ENCODE assay signal across 27 cellular contexts in the genomic region with DNA sequence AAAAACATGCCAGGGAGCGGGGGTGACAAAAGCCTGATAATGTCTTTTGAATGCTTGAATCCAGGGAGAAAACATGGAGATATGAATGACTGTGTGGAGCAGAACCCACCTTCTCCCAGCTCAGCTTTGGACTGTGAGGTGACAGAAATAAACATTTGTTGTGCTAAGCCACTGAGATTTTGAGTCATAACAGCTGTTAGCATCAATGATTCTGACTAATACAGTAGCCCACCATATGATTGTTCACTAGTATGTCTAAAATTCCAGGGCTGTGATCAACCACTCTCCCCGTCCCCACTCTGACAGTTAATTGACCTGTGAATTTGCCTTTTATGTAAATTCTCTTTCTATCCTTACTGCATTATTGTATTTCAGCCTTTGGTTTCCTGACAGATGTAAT.
DNase-seq lines count a peak whose midpoint lies in the region; ATAC-seq, FAIRE-seq and TF ChIP-seq lines count a peak whose summit lies in the region.
"Had no signal": no experiment of that assay in that cellular context is flagged by ENCODE, and none has a peak within 500 bp of the region (broad histone marks: within the 10 kb centered on the region; RNA-seq: fewer than 3 reads in every experiment).

No MANE protein-coding gene starts in this region.

- H3K27ac ChIP-seq in astrocyte (ENCODE audit: low read depth, low read length), result no peak overlapping the region
- H3K27ac ChIP-seq: BLaER1 treated with 17β-estradiol and CSF1 and Interleukin-3, amounts not matched to agents 10 nM and 100 nM; KMS-11; SJSA1 had no signal

- no peak overlapping the region for H3K4me2 ChIP-seq in astrocyte (ENCODE audit: low read length)
- H3K4me2 ChIP-seq: BLaER1 treated with 17β-estradiol and CSF1 and Interleukin-3, amounts not matched to agents 10 nM and 100 nM; KMS-11 had no signal

- H3K36me3 ChIP-seq in astrocyte (ENCODE audit: insufficient read depth, low read length), result no peaks in the 10 kb centered on the region
- H3K36me3 ChIP-seq: SJSA1 had no signal

- ATAC-seq in stimulated activated naive CD8-positive, alpha-beta T cell treated with anti-CD3 and anti-CD28 coated beads, Interleukin-15, amount 100 ng/mL, for 72 hours, result peak; percentile 39
- no peak for ATAC-seq in stimulated activated naive CD8-positive, alpha-beta T cell treated with anti-CD3 and anti-CD28 coated beads, Interleukin-15, Interleukin-2, amounts not matched to agents 100 U/mL and 50 U/mL, for 24 hours
- no peak for ATAC-seq in activated CD4-positive, CD25-positive, alpha-beta regulatory T cell treated with anti-CD3 and anti-CD28 coated beads, Interleukin-2, amount 50 U/mL, for 24 hours

- H3K36me3 Mint-ChIP-seq in astrocyte (ENCODE audit: low read depth, unreplicated experiment), result peaks cover 10% of the 10 kb centered on the region

- H2AFZ ChIP-seq in astrocyte (ENCODE audit: low read depth, low read length), result no peak overlapping the region

- no peak overlapping the region for H3K4me3 Mint-ChIP-seq in stimulated activated naive CD8-positive, alpha-beta T cell treated with anti-CD3 and anti-CD28 coated beads, Interleukin-15, amount 100 ng/mL, for 72 hours
- H3K4me3 Mint-ChIP-seq in astrocyte (ENCODE audit: unreplicated experiment), result no peak overlapping the region
- H3K4me3 Mint-ChIP-seq: CD4-positive, alpha-beta memory T cell had no signal

- H3K9me3 Mint-ChIP-seq in stimulated activated naive CD8-positive, alpha-beta T cell treated with anti-CD3 and anti-CD28 coated beads, Interleukin-15, amount 100 ng/mL, for 72 hours, result no peaks in the 10 kb centered on the region
- peaks cover 18% of the 10 kb centered on the region for H3K9me3 Mint-ChIP-seq in astrocyte (ENCODE audit: unreplicated experiment)
- H3K9me3 Mint-ChIP-seq: CD4-positive, alpha-beta memory T cell had no signal

- FAIRE-seq in astrocyte (lab: Jason Lieb, UNC), result no peak
- FAIRE-seq: GM19239, HTR-8/SVneo, RCC 7860 had no signal

- H3K9ac ChIP-seq in astrocyte (ENCODE audit: low read length), result no peak overlapping the region
- H3K9ac ChIP-seq: BLaER1 treated with 17β-estradiol and CSF1 and Interleukin-3, amounts not matched to agents 10 nM and 100 nM; KMS-11 had no signal

- no peaks in the 10 kb centered on the region for H4K20me1 ChIP-seq in astrocyte (ENCODE audit: insufficient read depth, low read length)
- H4K20me1 ChIP-seq: BLaER1 treated with 17β-estradiol and CSF1 and Interleukin-3, amounts not matched to agents 10 nM and 100 nM had no signal

- no peak for DNase-seq in stimulated activated naive CD8-positive, alpha-beta T cell treated with anti-CD3 and anti-CD28 coated beads, Interleukin-15, amount 100 ng/mL, for 72 hours
- no peak for DNase-seq in stimulated activated naive CD8-positive, alpha-beta T cell treated with anti-CD3 and anti-CD28 coated beads, Interleukin-15, Interleukin-2, amounts not matched to agents 100 U/mL and 50 U/mL, for 24 hours
- DNase-seq in astrocyte (ENCODE audit: low read depth), result peak; percentile 54
- DNase-seq in kidney tubule cell (ENCODE audit: low spot score), result peak; percentile 29
- DNase-seq in SKM-1 treated with dmso at 0.1 percent for 144 hours (lab: John Stamatoyannopoulos, UW; ENCODE audit: unreplicated experiment), result no peak
- DNase-seq in nucleus accumbens (lab: John Stamatoyannopoulos, UW), result no peak
- DNase-seq in ecto neural progenitor cell (ENCODE audit: low spot score), result no peak
- DNase-seq: 8988T; Caco-2; CD4-positive, alpha-beta memory T cell; DMS 273 treated with DMSO at 0.1 percent for 48 hours; DND-41; GDM1; H7; NCI-H1105; NCI-H146; NCI-H2029; NCI-H2227 treated with DMSO at 0.1 percent for 48 hours; NCI-H524; OCI-M1 had no signal

- TF ChIP-seq CTCF in astrocyte (IDR thresholded peaks at IDR 0.05; ENCODE audit: insufficient read depth, low read depth, low read length), result no peak

- H3K27ac Mint-ChIP-seq in stimulated activated naive CD8-positive, alpha-beta T cell treated with anti-CD3 and anti-CD28 coated beads, Interleukin-15, amount 100 ng/mL, for 72 hours, result no peak overlapping the region
- no peak overlapping the region for H3K27ac Mint-ChIP-seq in astrocyte (ENCODE audit: unreplicated experiment)
- H3K27ac Mint-ChIP-seq: CD4-positive, alpha-beta memory T cell had no signal

- H3K27me3 ChIP-seq in astrocyte (ENCODE audit: insufficient read depth, low read length), result no peaks in the 10 kb centered on the region
- H3K27me3 ChIP-seq: BLaER1 treated with 17β-estradiol and CSF1 and Interleukin-3, amounts not matched to agents 10 nM and 100 nM; SJSA1 had no signal

- H3K4me1 Mint-ChIP-seq in stimulated activated naive CD8-positive, alpha-beta T cell treated with anti-CD3 and anti-CD28 coated beads, Interleukin-15, amount 100 ng/mL, for 72 hours, result no peaks in the 10 kb centered on the region
- no peaks in the 10 kb centered on the region for H3K4me1 Mint-ChIP-seq in astrocyte (ENCODE audit: low read depth, unreplicated experiment)
- H3K4me1 Mint-ChIP-seq: CD4-positive, alpha-beta memory T cell had no signal

- no peaks in the 10 kb centered on the region for H3K4me1 ChIP-seq in astrocyte (ENCODE audit: insufficient read depth, low read length)
- H3K4me1 ChIP-seq: BLaER1 treated with 17β-estradiol and CSF1 and Interleukin-3, amounts not matched to agents 10 nM and 100 nM; Caco-2 had no signal

- no peak overlapping the region for H3K4me3 ChIP-seq in astrocyte (ENCODE audit: insufficient read depth, low read depth, low read length)
- H3K4me3 ChIP-seq: BLaER1 treated with 17β-estradiol and CSF1 and Interleukin-3, amounts not matched to agents 10 nM and 100 nM; SJSA1 had no signal

- H3K79me2 ChIP-seq in astrocyte (ENCODE audit: insufficient read depth, low read length), result no peaks in the 10 kb centered on the region

- peaks cover 5% of the 10 kb centered on the region for H3K9me3 ChIP-seq in astrocyte (ENCODE audit: insufficient read depth, low read depth, low read length)
- H3K9me3 ChIP-seq: SJSA1 had no signal

- H3K27me3 Mint-ChIP-seq in stimulated activated naive CD8-positive, alpha-beta T cell treated with anti-CD3 and anti-CD28 coated beads, Interleukin-15, amount 100 ng/mL, for 72 hours, result no peaks in the 10 kb centered on the region
- H3K27me3 Mint-ChIP-seq in astrocyte (ENCODE audit: low read depth, unreplicated experiment), result no peaks in the 10 kb centered on the region
- H3K27me3 Mint-ChIP-seq: CD4-positive, alpha-beta memory T cell had no signal

Comparison
In these comparisons a context has a peak if more than half of its experiments do, and no peak if none do; other contexts are left out.
1. DNase-seq: peak in astrocyte (single experiment) and kidney tubule cell (single experiment); none in stimulated activated naive CD8-positive, alpha-beta T cell treated with anti-CD3 and anti-CD28 coated beads, Interleukin-15, amount 100 ng/mL, for 72 hours (0 of 2), stimulated activated naive CD8-positive, alpha-beta T cell treated with anti-CD3 and anti-CD28 coated beads, Interleukin-15, Interleukin-2, amounts not matched to agents 100 U/mL and 50 U/mL, for 24 hours (single experiment), SKM-1 treated with dmso at 0.1 percent for 144 hours (single experiment), nucleus accumbens (0 of 56) and ecto neural progenitor cell (single experiment).